Comparison of ENCODE assay signal across 19 cellular contexts in genomic region chr6:339480-339879, GRCh38. TPM values are rescaled to one million over a fixed set of nuclear protein-coding genes. Genes with fewer than 3 reads are reported as not detected.
A peak's percentile ranks its signal among the peaks of the same experiment; 100 is the strongest.
DNase-seq lines count a peak whose midpoint lies in the region; ATAC-seq, FAIRE-seq and TF ChIP-seq lines count a peak whose summit lies in the region.
"Had no signal": no experiment of that assay in that cellular context is flagged by ENCODE, and none has a peak within 500 bp of the region (broad histone marks: within the 10 kb centered on the region; RNA-seq: fewer than 3 reads in every experiment).

No MANE protein-coding gene starts in this region.

- H3K9me3 Mint-ChIP-seq in activated T-cell treated with anti-CD3 and anti-CD28 coated beads, Interleukin-2, amount 50 U/mL, for 72 hours, result no peaks in the 10 kb centered on the region

- BruUV-seq in GM12878 (replicated peaks; lab: Mats Ljungman, UMichigan), result no TSS peak

- H3K4me3 ChIP-seq in KMS-11 (IDR thresholded peaks at IDR 0.05; ENCODE audit: insufficient read depth, low read depth, low read length) (no peak overlapping the region), GM12878 (peak overlapping the region; percentile 41)
- H3K4me3 ChIP-seq: gastroesophageal sphincter, right lobe of liver, SJCRH30 had no signal

- TF ChIP-seq EP300 in GM12878 (IDR thresholded peaks at IDR 0.05; ENCODE audit: borderline replicate concordance in 1 of 2, control insufficient read depth in 1 of 2, low read depth in 2 of 2, low read length in 2 of 2), result no peak

- CTCF ChIA-PET in GM12878 (lab: Yijun Ruan, JAX), result interaction anchor here (0.6 to 5.2 kb wide), 22 partner anchors 8 to 1098 kb away, joined by 3 to 64 read pairs (median 6); partner anchors contain the start of genes DUSP22 and IRF4

- POLR2A ChIA-PET in GM12878 (lab: Charles Lee), result interaction anchor here (0.9 to 7.4 kb wide), 15 partner anchors 9 to 114 kb away, joined by 3 to 150 read pairs (median 8); partner anchors contain the start of genes DUSP22 and IRF4

- peaks cover 58% of the 10 kb centered on the region for H3K4me1 Mint-ChIP-seq in activated T-cell treated with anti-CD3 and anti-CD28 coated beads, Interleukin-2, amount 50 U/mL, for 72 hours (ENCODE audit: low read depth)

- H3K36me3 ChIP-seq in KMS-11 (ENCODE audit: insufficient read depth) (no peaks in the 10 kb centered on the region), GM12878 (ENCODE audit: control insufficient read depth in 2 of 2, insufficient read depth in 2 of 2, low read length in 1 of 2) (peaks cover 12 to 14% of the 10 kb centered on the region in 2 experiments; a peak in 3 of 4 replicates)
- H3K36me3 ChIP-seq: right lobe of liver, SJCRH30 had no signal

- H3K9ac ChIP-seq in KMS-11 (no peak overlapping the region), GM12878 (ENCODE audit: control insufficient read depth, insufficient read depth, low read length) (peak overlapping the region; percentile 57)

- no peak for TF ChIP-seq RAD21 in GM12878 (IDR thresholded peaks at IDR 0.05; ENCODE audit: insufficient read depth, low read depth, low read length)

- H3K27me3 ChIP-seq in KMS-11 (ENCODE audit: insufficient read depth, low read depth) (no peaks in the 10 kb centered on the region), GM12878 (replicated peaks in 1 of 2; ENCODE audit: control insufficient read depth in 2 of 2, insufficient read depth in 2 of 2, low read length in 1 of 2) (no peaks in the 10 kb centered on the region)
- H3K27me3 ChIP-seq: gastroesophageal sphincter, right lobe of liver, SJCRH30 had no signal

- H4K20me1 ChIP-seq in KMS-11 (ENCODE audit: insufficient read depth) (no peaks in the 10 kb centered on the region), GM12878 (ENCODE audit: control insufficient read depth, insufficient read depth) (no peaks in the 10 kb centered on the region; the same call in 1 of the 2 replicates)

- in situ Hi-C loops in GM12878 (cut with MboI), result no loop called here

- peak; percentile 55 to 68 for ATAC-seq in activated T-cell treated with anti-CD3 and anti-CD28 coated beads, Interleukin-2, amount 50 U/mL, for 72 hours (replicated peaks in 1 of 2)
- ATAC-seq in GM12878, result peak; percentile 9
- ATAC-seq in stimulated activated naive CD8-positive, alpha-beta T cell treated with anti-CD3 and anti-CD28 coated beads, Interleukin-15, Interleukin-2, amounts not matched to agents 100 U/mL and 50 U/mL, for 24 hours, result peak; percentile 65
- ATAC-seq: gastroesophageal sphincter, left ventricle myocardium superior had no signal

- peak overlapping the region; percentile 45 to 62 for H3K4me3 Mint-ChIP-seq in activated T-cell treated with anti-CD3 and anti-CD28 coated beads, Interleukin-2, amount 50 U/mL, for 72 hours

- FAIRE-seq in GM12878 (lab: Jason Lieb, UNC), result no peak
- FAIRE-seq: H1 had no signal

- peaks cover 5% of the 10 kb centered on the region for H3K27me3 Mint-ChIP-seq in activated T-cell treated with anti-CD3 and anti-CD28 coated beads, Interleukin-2, amount 50 U/mL, for 72 hours (ENCODE audit: low read depth)

- TF ChIP-seq POLR2A in GM12878 (IDR thresholded peaks at IDR 0.05; ENCODE audit: low read depth, low read length), result no peak

- H3K27ac ChIP-seq in KMS-11 (no peak overlapping the region), GM12878 (ENCODE audit: control insufficient read depth, insufficient read depth) (peak overlapping the region; percentile 86)
- H3K27ac ChIP-seq: gastroesophageal sphincter, SJCRH30 had no signal

- H3K4me2 ChIP-seq in KMS-11, result peak overlapping the region; percentile 9
- H3K4me2 ChIP-seq in GM12878 (ENCODE audit: control insufficient read depth, insufficient read depth), result peak overlapping the region; percentile 73

- H3K9me3 ChIP-seq in GM12878 (replicated peaks; ENCODE audit: control insufficient read depth, insufficient read depth, low read length), result no peaks in the 10 kb centered on the region
- H3K9me3 ChIP-seq: gastroesophageal sphincter, right lobe of liver, SJCRH30 had no signal

- no peak for TF ChIP-seq CTCF in KMS-11 (conservative IDR thresholded peaks at IDR 0.05; ENCODE audit: low read depth, low read length)
- TF ChIP-seq CTCF in GM12878 (IDR thresholded peaks at IDR 0.05 in 2 of 3, conservative IDR thresholded peaks at IDR 0.05 in 1 of 3; ENCODE audit: control insufficient read depth in 2 of 3, extremely low read depth in 1 of 3, insufficient read depth in 1 of 3, low read depth in 3 of 3, low read length in 3 of 3), result no peak

- H3K79me2 ChIP-seq in KMS-11 (ENCODE audit: insufficient read depth, low read depth), result peaks cover 6% of the 10 kb centered on the region; the same call in 1 of the 2 replicates
- peaks cover 88% of the 10 kb centered on the region for H3K79me2 ChIP-seq in GM12878 (ENCODE audit: control insufficient read depth, insufficient read depth, low read length)

- H2AFZ ChIP-seq in KMS-11 (ENCODE audit: low read depth), result no peak overlapping the region
- no peak overlapping the region for H2AFZ ChIP-seq in GM12878 (ENCODE audit: control insufficient read depth, low read depth, low read length)

- no peak for DNase-seq in activated T-cell treated with anti-CD3 and anti-CD28 coated beads, Interleukin-2, amount 50 U/mL, for 72 hours
- DNase-seq in activated T-cell treated with anti-CD3 and anti-CD28 coated beads for 4 hours, result no peak
- no peak for DNase-seq in GM12878 (ENCODE audit: low read depth, low spot score)
- no peak for DNase-seq in stimulated activated naive CD8-positive, alpha-beta T cell treated with anti-CD3 and anti-CD28 coated beads, Interleukin-15, Interleukin-2, amounts not matched to agents 100 U/mL and 50 U/mL, for 24 hours
- DNase-seq in NCI-H2171 treated with DMSO at 0.1 percent for 48 hours (lab: John Stamatoyannopoulos, UW), result no peak
- DNase-seq in DMS53 treated with DMSO at 0.1 percent for 48 hours (lab: John Stamatoyannopoulos, UW; ENCODE audit: unreplicated experiment), result no peak
- no peak for DNase-seq in NCI-H748 treated with DMSO at 0.1 percent for 48 hours (lab: John Stamatoyannopoulos, UW)
- DNase-seq: activated CD4-positive, alpha-beta T cell treated with anti-CD3 and anti-CD28 coated beads, Interleukin-2, amount 50 U/mL, for 48 hours; dermis blood vessel endothelial cell; NCI-H2081 treated with DMSO at 0.1 percent for 48 hours; NCI-H524; right lobe of liver; SJCRH30; stimulated activated CD4-positive, alpha-beta T cell treated with anti-CD3 and anti-CD28 coated beads, Interleukin-1b, Interleukin-23, amount 100 ng/mL, for 48 hours had no signal

- H3K4me1 ChIP-seq in KMS-11 (ENCODE audit: low read depth, poor library complexity, severe bottlenecking) (peaks cover 50% of the 10 kb centered on the region), GM12878 (ENCODE audit: control insufficient read depth, insufficient read depth, low read length) (peaks cover 84% of the 10 kb centered on the region)
- H3K4me1 ChIP-seq: gastroesophageal sphincter, SJCRH30 had no signal

- WGBS in GM12878 (ENCODE audit: insufficient coverage, insufficient replicate concordance, low lambda C conversion rate, missing lambda C conversion rate), result 29% methylated on average over 5 of the region's 5 CpGs

- H3K27ac Mint-ChIP-seq in activated T-cell treated with anti-CD3 and anti-CD28 coated beads, Interleukin-2, amount 50 U/mL, for 72 hours, result no peak overlapping the region

- peaks cover 0 to 4% of the 10 kb centered on the region in 2 donors for H3K36me3 Mint-ChIP-seq in activated T-cell treated with anti-CD3 and anti-CD28 coated beads, Interleukin-2, amount 50 U/mL, for 72 hours (ENCODE audit: insufficient read depth in 2 of 2)

- RAD21 ChIA-PET in GM12878 (lab: Charles Lee; ENCODE audit: unreplicated experiment), result interaction anchor here (0.8 to 8.7 kb wide), 16 partner anchors 9 to 109 kb away, joined by 3 to 256 read pairs (median 15); partner anchors contain the start of genes DUSP22 and IRF4

- SMC1A ChIA-PET in GM12878 (lab: Charles Lee; ENCODE audit: uncharacterized antibody, unreplicated experiment), result interaction anchor here (1.0 to 17.1 kb wide), 19 partner anchors 8 to 118 kb away, joined by 3 to 707 read pairs (median 26); partner anchors contain the start of genes DUSP22 and IRF4

- intact Hi-C loops in GM12878 (cut with micrococcal nuclease; ENCODE audit: unreplicated experiment), result loop anchor here (1.0 kb wide), 1 partner anchor 47 kb away; the partner anchor contains the start of gene DUSP22

RNA-seq across cellular contexts. Expression of gene DUSP22, which starts 47.2 kb away (rescaled TPM):
- total RNA-seq in activated T-cell treated with anti-CD3 and anti-CD28 coated beads, Interleukin-2, amount 50 U/mL, for 72 hours, result 10 to 100 TPM; 43.6 to 48.6 TPM
- 632 and 708 TPM in 2 replicates for total RNA-seq in GM12878 (2013; cell fraction: nucleolus; rRNA removed)
- total RNA-seq in GM12878 (2014; rRNA removed), result 113 and 123 TPM in 2 replicates
- total RNA-seq in GM12878 (2014; rRNA removed; fragmentation: Illumina TruSeq; extraction: Trizol), result 80.6 and 83.3 TPM in 2 replicates
- 125 and 130 TPM in 2 replicates for total RNA-seq in GM12878 (2021)
- 128 TPM for polyA plus RNA-seq in GM12878 (2011; ENCODE audit: low read depth)
- polyA plus RNA-seq in GM12878 (2011; rRNA removed), result 78.9 and 80.1 TPM in 2 replicates
- polyA plus RNA-seq in GM12878 (2011; cell fraction: cytosol; rRNA removed), result 109 and 115 TPM in 2 replicates
- polyA plus RNA-seq in GM12878 (2011; cell fraction: nucleus; rRNA removed), result 359 and 389 TPM in 2 replicates
- 121 and 164 TPM in 2 replicates for polyA plus RNA-seq in GM12878 (2012)
- polyA plus RNA-seq in GM12878 (2014; fragmentation: Illumina TruSeq; extraction: Trizol), result 87.9 and 101 TPM in 2 replicates
- 10 to 100 TPM; 93.4 to 99.7 TPM for polyA plus RNA-seq in GM12878 (2014; fragmentation: Nextera tagmentation; extraction: Ambion mirVana)
- polyA plus RNA-seq in GM12878 (2014; rRNA removed), result 138 and 147 TPM in 2 replicates
- polyA plus RNA-seq in GM12878 (2016; fragmentation: Nextera tagmentation; extraction: Ambion mirVana), result 100 to 1,000 TPM; 150 to 156 TPM
- polyA minus RNA-seq in GM12878 (2011; rRNA and poly(A)+ RNA removed), result 84.5 and 84.7 TPM in 2 replicates
- 15.5 and 16.8 TPM in 2 replicates for polyA minus RNA-seq in GM12878 (2011; cell fraction: cytosol; rRNA and poly(A)+ RNA removed)
- 118 and 156 TPM in 2 replicates for polyA minus RNA-seq in GM12878 (2011; cell fraction: nucleus; rRNA and poly(A)+ RNA removed)

RNA-seq across cellular contexts. Expression of gene IRF4, which starts 52.1 kb away (rescaled TPM):
- 100 to 1,000 TPM; 554 to 602 TPM for total RNA-seq in activated T-cell treated with anti-CD3 and anti-CD28 coated beads, Interleukin-2, amount 50 U/mL, for 72 hours
- 825 and 857 TPM in 2 replicates for total RNA-seq in GM12878 (2013; cell fraction: nucleolus; rRNA removed)
- total RNA-seq in GM12878 (2014; rRNA removed) (287 and 295 TPM in 2 replicates), GM12878 (2014; rRNA removed; fragmentation: Illumina TruSeq; extraction: Trizol) (217 and 228 TPM in 2 replicates), GM12878 (2021) (495 and 498 TPM in 2 replicates)
- polyA plus RNA-seq in GM12878 (2011; ENCODE audit: low read depth), result 299 TPM
- polyA plus RNA-seq in GM12878 (2011; rRNA removed) (252 and 320 TPM in 2 replicates), GM12878 (2014; fragmentation: Illumina TruSeq; extraction: Trizol) (223 and 228 TPM in 2 replicates), GM12878 (2014; fragmentation: Nextera tagmentation; extraction: Ambion mirVana) (10 to 100 TPM; 50.0 to 98.9 TPM), GM12878 (2014; rRNA removed) (187 and 205 TPM in 2 replicates), GM12878 (2016; fragmentation: Nextera tagmentation; extraction: Ambion mirVana) (100 to 1,000 TPM; 295 to 297 TPM)
- 352 and 442 TPM in 2 replicates for polyA plus RNA-seq in GM12878 (2011; cell fraction: cytosol; rRNA removed)
- polyA plus RNA-seq in GM12878 (2011; cell fraction: nucleus; rRNA removed), result 848 and 1,001 TPM in 2 replicates
- polyA plus RNA-seq in GM12878 (2012), result 262 and 367 TPM in 2 replicates
- polyA minus RNA-seq in GM12878 (2011; rRNA and poly(A)+ RNA removed), result 364 and 403 TPM in 2 replicates
- 196 and 207 TPM in 2 replicates for polyA minus RNA-seq in GM12878 (2011; cell fraction: cytosol; rRNA and poly(A)+ RNA removed)
- 241 and 321 TPM in 2 replicates for polyA minus RNA-seq in GM12878 (2011; cell fraction: nucleus; rRNA and poly(A)+ RNA removed)
- total RNA-seq: dermis blood vessel endothelial cell, osteocyte, SJCRH30 had no signal

Comparison
In these comparisons a context has a peak if more than half of its experiments do, and no peak if none do; other contexts are left out.
1. ATAC-seq: peak in every context shown above with its lines; median percentile 65 in stimulated activated naive CD8-positive, alpha-beta T cell treated with anti-CD3 and anti-CD28 coated beads, Interleukin-15, Interleukin-2, amounts not matched to agents 100 U/mL and 50 U/mL, for 24 hours; 62 in activated T-cell treated with anti-CD3 and anti-CD28 coated beads, Interleukin-2, amount 50 U/mL, for 72 hours; 9 in GM12878.